In genomic region chr10:130891066-130891465, GRCh38 we compare ENCODE assay signal across 7 cellular contexts.
"Had no signal": no experiment of that assay in that cellular context is flagged by ENCODE, and none has a peak within 500 bp of the region (broad histone marks: within the 10 kb centered on the region; RNA-seq: fewer than 3 reads in every experiment).

No MANE protein-coding gene starts in this region.

- H2AFZ ChIP-seq: GM23338 had no signal

- DNase-seq: H9, HCEC 1CT, KG1 had no signal

- H3K27ac ChIP-seq: HL-60 had no signal

- ATAC-seq: GM23338, HepG2, K562 had no signal

- H3K4me3 ChIP-seq: GM23338, K562 had no signal

- H3K4me3 Mint-ChIP-seq: GM23338, H9 had no signal

- H3K27ac Mint-ChIP-seq: GM23338, H9 had no signal

- H3K9me3 Mint-ChIP-seq: H9 had no signal

- H3K4me2 ChIP-seq: GM23338 had no signal
